8 cellular contexts compared by ENCODE assay signal in the genomic region with DNA sequence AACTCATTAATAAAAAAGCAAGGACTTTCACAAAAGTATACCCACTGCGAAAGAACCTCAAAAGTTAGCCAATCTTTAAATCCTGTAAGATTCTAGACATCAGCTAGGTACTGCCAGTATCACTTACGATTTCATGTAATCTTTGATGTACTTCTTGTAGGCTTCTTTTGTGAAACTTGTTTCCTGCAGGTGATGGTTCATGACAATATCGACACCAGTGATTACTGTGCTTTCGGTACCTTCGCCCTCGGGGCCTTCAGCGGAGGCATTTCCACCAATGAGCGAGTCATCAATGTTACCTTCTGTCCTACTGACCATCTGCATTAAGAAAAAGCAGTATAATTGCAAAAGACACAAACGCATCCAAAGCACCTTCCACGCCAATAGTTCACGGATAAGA. TPM values are rescaled to one million over a fixed set of nuclear protein-coding genes. Genes with fewer than 3 reads are reported as not detected.
DNase-seq lines count a peak whose midpoint lies in the region; ATAC-seq and TF ChIP-seq lines count a peak whose summit lies in the region.

No MANE protein-coding gene starts in this region.

- peak overlapping the region; percentile 83 for H3K4me2 ChIP-seq in skeletal muscle satellite cell (ENCODE audit: low read length)

- peaks cover 58% of the 10 kb centered on the region for H3K4me1 Mint-ChIP-seq in activated CD4-positive, alpha-beta memory T cell treated with anti-CD3 and anti-CD28 coated beads for 36 hours (ENCODE audit: low read depth)

- peaks cover 55% of the 10 kb centered on the region for H3K36me3 ChIP-seq in skeletal muscle satellite cell (ENCODE audit: insufficient read depth, low read length)

- H3K36me3 Mint-ChIP-seq in activated CD4-positive, alpha-beta memory T cell treated with anti-CD3 and anti-CD28 coated beads for 36 hours: peaks cover 66% of the 10 kb centered on the region

- POLR2A ChIA-PET in activated CD4-positive, alpha-beta memory T cell treated with anti-CD3 and anti-CD28 coated beads for 36 hours (lab: Charles Lee): interaction anchor here (0.6 to 3.9 kb wide), 10 partner anchors 8 to 1081 kb away, joined by 3 to 31 read pairs (median 8); a partner anchor contains a TSS

- H3K4me3 Mint-ChIP-seq in activated CD4-positive, alpha-beta memory T cell treated with anti-CD3 and anti-CD28 coated beads for 36 hours: peak overlapping the region; percentile 94

- no peak for TF ChIP-seq CTCF in GM12865 (IDR thresholded peaks at IDR 0.05; ENCODE audit: insufficient read depth, low read depth, low read length, missing control alignments)
- no peak for TF ChIP-seq CTCF in fibroblast of pulmonary artery (IDR thresholded peaks at IDR 0.05; ENCODE audit: low read length, missing control alignments)

- H3K4me3 ChIP-seq in GM12865 (ENCODE audit: low read depth, low read length) (peak overlapping the region; percentile 86), fibroblast of pulmonary artery (replicated peaks; ENCODE audit: low read depth, low read length) (peak overlapping the region; percentile 97), skeletal muscle satellite cell (ENCODE audit: low read length) (peak overlapping the region; percentile 93)

- DNase-seq in GM12865 (ENCODE audit: low read depth) (peak; percentile 46), fibroblast of pulmonary artery (ENCODE audit: low read depth) (no peak), NCI-H1930 (lab: John Stamatoyannopoulos, UW) (no peak), GDM1 (lab: John Stamatoyannopoulos, UW) (no peak), NCI-H82 treated with DMSO at 0.1 percent for 48 hours (lab: John Stamatoyannopoulos, UW; ENCODE audit: unreplicated experiment) (no peak)
- peak; percentile 70 for DNase-seq in activated CD4-positive, alpha-beta memory T cell treated with anti-CD3 and anti-CD28 coated beads for 36 hours

- CTCF ChIA-PET in activated CD4-positive, alpha-beta memory T cell treated with anti-CD3 and anti-CD28 coated beads for 36 hours (lab: Charles Lee): interaction anchor here (0.6 to 2.5 kb wide), 7 partner anchors 9 to 298 kb away, joined by 3 to 10 read pairs (median 3); no protein-coding TSS in a partner anchor

- intact Hi-C loops in activated CD4-positive, alpha-beta memory T cell treated with anti-CD3 and anti-CD28 coated beads for 36 hours (cut with micrococcal nuclease): loop anchor here (1.0 to 5.0 kb wide), 3 partner anchors 78 to 842 kb away; a partner anchor contains a TSS

- H3K9me3 ChIP-seq in skeletal muscle satellite cell (replicated peaks; ENCODE audit: low read length): no peaks in the 10 kb centered on the region

- no peaks in the 10 kb centered on the region for H3K27me3 Mint-ChIP-seq in activated CD4-positive, alpha-beta memory T cell treated with anti-CD3 and anti-CD28 coated beads for 36 hours

- peak overlapping the region; percentile 99 for H3K9ac ChIP-seq in skeletal muscle satellite cell (ENCODE audit: low read depth, low read length)

- peaks cover 51% of the 10 kb centered on the region for H3K4me1 ChIP-seq in skeletal muscle satellite cell (ENCODE audit: control insufficient read depth, insufficient read depth, low read length)

- ATAC-seq in HG02623 (IDR thresholded peaks at IDR 0.05; ENCODE audit: unreplicated experiment): no peak

- peak overlapping the region; percentile 99 for H3K27ac Mint-ChIP-seq in activated CD4-positive, alpha-beta memory T cell treated with anti-CD3 and anti-CD28 coated beads for 36 hours

- no peaks in the 10 kb centered on the region for H3K27me3 ChIP-seq in skeletal muscle satellite cell (ENCODE audit: control insufficient read depth, insufficient read depth, low read length)

- H3K9me3 Mint-ChIP-seq in activated CD4-positive, alpha-beta memory T cell treated with anti-CD3 and anti-CD28 coated beads for 36 hours: no peaks in the 10 kb centered on the region

RNA-seq across cellular contexts. Expression of a gene that starts 1.1 kb away (rescaled TPM):
- total RNA-seq in activated CD4-positive, alpha-beta memory T cell treated with anti-CD3 and anti-CD28 coated beads for 36 hours: 1,000 to 10,000 TPM; 3,227 to 3,264 TPM
- total RNA-seq in skeletal muscle satellite cell (2012; rRNA removed): 1,854 and 2,568 TPM in 2 replicates

Comparison
In these comparisons a context has a peak if more than half of its experiments do, and no peak if none do; other contexts are left out.
1. DNase-seq: peak in GM12865 (single experiment) and activated CD4-positive, alpha-beta memory T cell treated with anti-CD3 and anti-CD28 coated beads for 36 hours (single experiment); none in fibroblast of pulmonary artery (single experiment), NCI-H1930 (0 of 2), GDM1 (single experiment) and NCI-H82 treated with DMSO at 0.1 percent for 48 hours (single experiment).
2. Peak in every context shown above with its lines, with median percentiles within 50 percentile points of each other: H3K4me3 ChIP-seq.